Comparison of ENCODE assay signal across 1 cellular context in the genomic region with DNA sequence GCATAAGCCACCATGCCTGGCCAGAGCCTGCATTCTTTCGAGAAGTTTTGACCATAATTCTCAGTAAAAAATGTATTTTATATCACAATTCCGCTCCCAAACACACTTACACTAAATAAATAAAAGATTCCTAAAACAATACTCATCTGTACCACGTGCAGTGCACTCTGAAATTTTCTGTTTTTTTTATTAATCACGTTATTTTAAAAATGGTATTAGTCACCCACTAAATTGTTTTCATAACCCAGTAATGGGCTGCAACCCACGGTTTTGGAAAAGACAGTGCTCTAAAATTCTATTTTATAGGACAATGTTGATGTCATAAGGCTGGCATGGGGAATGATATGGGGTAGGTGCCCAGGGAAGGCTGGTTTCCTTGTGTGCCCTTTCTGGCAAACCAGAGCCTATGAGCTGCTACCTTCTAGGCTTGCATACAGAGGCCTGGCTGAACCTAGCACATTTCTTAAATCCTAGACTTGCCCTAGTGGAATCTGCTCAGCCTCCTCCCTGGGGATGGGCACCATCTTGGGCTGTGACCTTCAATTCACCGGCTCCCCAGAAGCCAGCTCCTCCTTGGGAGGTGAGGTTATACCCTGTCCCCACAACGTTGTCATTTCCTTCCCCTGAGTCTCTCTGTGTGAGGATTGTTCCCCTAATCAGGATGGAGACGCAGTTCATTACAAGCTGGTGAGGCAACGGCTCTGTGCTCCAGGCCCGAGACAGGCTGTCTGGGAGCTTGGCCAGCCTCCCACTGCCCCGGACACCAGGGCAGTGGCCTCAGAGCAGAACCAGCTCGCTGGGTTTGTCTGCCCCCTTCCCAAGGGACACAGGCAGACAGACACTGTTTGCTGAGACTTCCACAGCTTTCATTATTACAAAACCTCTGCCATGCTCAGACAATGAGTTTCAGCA.
TF ChIP-seq lines count a peak whose summit lies in the region.

No MANE protein-coding gene starts in this region.

TF ChIP-seq in SK-N-SH, 30 proteins besides CTCF, POLR2A, EP300 and RAD21 (continued from another document):
- TF ChIP-seq, protein P1, sequence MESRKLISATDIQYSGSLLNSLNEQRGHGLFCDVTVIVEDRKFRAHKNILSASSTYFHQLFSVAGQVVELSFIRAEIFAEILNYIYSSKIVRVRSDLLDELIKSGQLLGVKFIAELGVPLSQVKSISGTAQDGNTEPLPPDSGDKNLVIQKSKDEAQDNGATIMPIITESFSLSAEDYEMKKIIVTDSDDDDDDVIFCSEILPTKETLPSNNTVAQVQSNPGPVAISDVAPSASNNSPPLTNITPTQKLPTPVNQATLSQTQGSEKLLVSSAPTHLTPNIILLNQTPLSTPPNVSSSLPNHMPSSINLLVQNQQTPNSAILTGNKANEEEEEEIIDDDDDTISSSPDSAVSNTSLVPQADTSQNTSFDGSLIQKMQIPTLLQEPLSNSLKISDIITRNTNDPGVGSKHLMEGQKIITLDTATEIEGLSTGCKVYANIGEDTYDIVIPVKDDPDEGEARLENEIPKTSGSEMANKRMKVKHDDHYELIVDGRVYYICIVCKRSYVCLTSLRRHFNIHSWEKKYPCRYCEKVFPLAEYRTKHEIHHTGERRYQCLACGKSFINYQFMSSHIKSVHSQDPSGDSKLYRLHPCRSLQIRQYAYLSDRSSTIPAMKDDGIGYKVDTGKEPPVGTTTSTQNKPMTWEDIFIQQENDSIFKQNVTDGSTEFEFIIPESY (IDR thresholded peaks at IDR 0.05; ENCODE audit: borderline replicate concordance, low read depth) = no peak
- TF ChIP-seq JUND (IDR thresholded peaks at IDR 0.05) (peak; percentile 92), EZH2phosphoT487 (IDR thresholded peaks at IDR 0.05; ENCODE audit: borderline replicate concordance, low read depth) (no peak), TEAD4 (IDR thresholded peaks at IDR 0.05; ENCODE audit: borderline replicate concordance, insufficient read depth) (peak; percentile 67; the same call in 1 of the 2 replicates), ELF1 (IDR thresholded peaks at IDR 0.05) (no peak), CHD2 (IDR thresholded peaks at IDR 0.05; ENCODE audit: low read length, partially characterized antibody) (peak; percentile 56), MXI1 (IDR thresholded peaks at IDR 0.05; ENCODE audit: low read depth, low read length) (no peak), FOXJ3 (CRISPR knock-in tag; IDR thresholded peaks at IDR 0.05) (no peak), FOXM1 (IDR thresholded peaks at IDR 0.05; ENCODE audit: low read depth) (peak; percentile 57; the same call in 1 of the 2 replicates), REST (IDR thresholded peaks at IDR 0.05; ENCODE audit: low read depth, low read length) (no peak), YY1 (IDR thresholded peaks at IDR 0.05; ENCODE audit: low read depth) (no peak), FOSL2 (IDR thresholded peaks at IDR 0.05; ENCODE audit: borderline replicate concordance, low read depth) (peak; percentile 89), GATA2 (CRISPR knock-in tag; IDR thresholded peaks at IDR 0.05) (no peak), RFX5 (IDR thresholded peaks at IDR 0.05; ENCODE audit: low read length) (no peak)
- TF ChIP-seq, protein P2, sequence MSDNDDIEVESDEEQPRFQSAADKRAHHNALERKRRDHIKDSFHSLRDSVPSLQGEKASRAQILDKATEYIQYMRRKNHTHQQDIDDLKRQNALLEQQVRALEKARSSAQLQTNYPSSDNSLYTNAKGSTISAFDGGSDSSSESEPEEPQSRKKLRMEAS (IDR thresholded peaks at IDR 0.05; ENCODE audit: low read depth) = peak; percentile 77
- TF ChIP-seq, protein P3, sequence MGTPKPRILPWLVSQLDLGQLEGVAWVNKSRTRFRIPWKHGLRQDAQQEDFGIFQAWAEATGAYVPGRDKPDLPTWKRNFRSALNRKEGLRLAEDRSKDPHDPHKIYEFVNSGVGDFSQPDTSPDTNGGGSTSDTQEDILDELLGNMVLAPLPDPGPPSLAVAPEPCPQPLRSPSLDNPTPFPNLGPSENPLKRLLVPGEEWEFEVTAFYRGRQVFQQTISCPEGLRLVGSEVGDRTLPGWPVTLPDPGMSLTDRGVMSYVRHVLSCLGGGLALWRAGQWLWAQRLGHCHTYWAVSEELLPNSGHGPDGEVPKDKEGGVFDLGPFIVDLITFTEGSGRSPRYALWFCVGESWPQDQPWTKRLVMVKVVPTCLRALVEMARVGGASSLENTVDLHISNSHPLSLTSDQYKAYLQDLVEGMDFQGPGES (IDR thresholded peaks at IDR 0.05; ENCODE audit: low read depth, low read length) = no peak
